1 cellular context compared by ENCODE assay signal in genomic region chr21:45269861-45270260, GRCh38.
TF ChIP-seq lines count a peak whose summit lies in the region.

No MANE protein-coding gene starts in this region.

TF ChIP-seq in HepG2, 621 proteins besides CTCF, POLR2A, EP300 and RAD21 (continued from another document):
- no peak for TF ChIP-seq FOXK1 (CRISPR knock-in tag; IDR thresholded peaks at IDR 0.05; ENCODE audit: borderline replicate concordance, low read depth)
- no peak for TF ChIP-seq PRDM10 (CRISPR knock-in tag; IDR thresholded peaks at IDR 0.05; ENCODE audit: low read depth)
- no peak for TF ChIP-seq ZNF382 (CRISPR knock-in tag; IDR thresholded peaks at IDR 0.05; ENCODE audit: borderline replicate concordance)
- no peak for TF ChIP-seq ZNF619 (CRISPR knock-in tag; IDR thresholded peaks at IDR 0.05)
- TF ChIP-seq ZNF17 (CRISPR knock-in tag; IDR thresholded peaks at IDR 0.05) = no peak
- no peak for TF ChIP-seq ZSCAN31 (CRISPR knock-in tag; IDR thresholded peaks at IDR 0.05; ENCODE audit: low read depth)
- TF ChIP-seq IRF1 (CRISPR knock-in tag; IDR thresholded peaks at IDR 0.05; ENCODE audit: low read depth) = no peak
- TF ChIP-seq HOXA3 (CRISPR knock-in tag; IDR thresholded peaks at IDR 0.05) = no peak
- TF ChIP-seq ZSCAN21 (CRISPR knock-in tag; IDR thresholded peaks at IDR 0.05; ENCODE audit: borderline replicate concordance) = no peak
- TF ChIP-seq THAP7 (CRISPR knock-in tag; IDR thresholded peaks at IDR 0.05) = no peak
